In genomic region chr3:11495948-11496557, GRCh38 we compare ENCODE assay signal across 17 cellular contexts.
DNase-seq lines count a peak whose midpoint lies in the region; ATAC-seq and TF ChIP-seq lines count a peak whose summit lies in the region.
"Had no signal": no experiment of that assay in that cellular context is flagged by ENCODE, and none has a peak within 500 bp of the region (broad histone marks: within the 10 kb centered on the region; RNA-seq: fewer than 3 reads in every experiment).

No MANE protein-coding gene starts in this region.

- H3K4me1 Mint-ChIP-seq in osteocyte (ENCODE audit: unreplicated experiment) = peaks cover 43% of the 10 kb centered on the region
- H3K4me1 Mint-ChIP-seq: activated CD4-positive, alpha-beta T cell treated with anti-CD3 and anti-CD28 coated beads for 36 hours had no signal

- 56 to 60% methylated on average over 11 of the region's 11 CpGs for WGBS in testis, 2 donors

- no peaks in the 10 kb centered on the region for H3K4me1 ChIP-seq in testis
- H3K4me1 ChIP-seq: BLaER1 had no signal

- TF ChIP-seq CTCF in osteocyte (IDR thresholded peaks at IDR 0.05) (no peak), testis (IDR thresholded peaks at IDR 0.05) (no peak)

- no peaks in the 10 kb centered on the region for H3K9me3 ChIP-seq in testis

- peaks cover 6% of the 10 kb centered on the region for H3K9me3 Mint-ChIP-seq in osteocyte (ENCODE audit: unreplicated experiment)

- no peaks in the 10 kb centered on the region for H3K36me3 ChIP-seq in testis (ENCODE audit: low read depth, missing control alignments)

- ATAC-seq in GM18502 (IDR thresholded peaks at IDR 0.05; ENCODE audit: poor library complexity, unreplicated experiment) = no peak
- ATAC-seq: activated CD4-positive, alpha-beta T cell treated with anti-CD3 and anti-CD28 coated beads for 36 hours; SK-N-SH treated with all-trans-retinoic acid at 6 μM for 48 hours had no signal

- H3K36me3 Mint-ChIP-seq in osteocyte (ENCODE audit: unreplicated experiment) = peaks cover 5% of the 10 kb centered on the region

- no peak for TF ChIP-seq POLR2A in testis (IDR thresholded peaks at IDR 0.05)

- peak; percentile 65 for DNase-seq in M059J (ENCODE audit: low read depth)
- peak; percentile 59 for DNase-seq in brain pericyte (ENCODE audit: low read depth, low spot score)
- DNase-seq in iPS-NIHi11 (ENCODE audit: low spot score) = peak; percentile 58
- DNase-seq in osteocyte (ENCODE audit: extremely low spot score, unreplicated experiment) = no peak
- DNase-seq in HCEC 1CT = no peak
- no peak for DNase-seq in testis
- no peak for DNase-seq in NCI-H82 (lab: John Stamatoyannopoulos, UW)
- DNase-seq: activated CD4-positive, alpha-beta T cell treated with anti-CD3 and anti-CD28 coated beads for 36 hours; caudate nucleus; EL; KBM-7; NCI-H1436; NCI-H524 treated with DMSO at 0.1 percent for 48 hours had no signal

- H3K27me3 ChIP-seq in testis = no peaks in the 10 kb centered on the region
- H3K27me3 ChIP-seq: BLaER1 had no signal

- H3K4me3 ChIP-seq in testis = no peak overlapping the region
- H3K4me3 ChIP-seq: BLaER1 had no signal

- no peak overlapping the region for H3K4me3 Mint-ChIP-seq in osteocyte (ENCODE audit: unreplicated experiment)
- H3K4me3 Mint-ChIP-seq: activated CD4-positive, alpha-beta T cell treated with anti-CD3 and anti-CD28 coated beads for 36 hours; stimulated activated naive CD8-positive, alpha-beta T cell treated with anti-CD3 and anti-CD28 coated beads, Interleukin-15, Interleukin-2, amounts not matched to agents 100 ng/mL and 50 ng/mL, for 24 hours had no signal

- H3K27ac ChIP-seq in testis = no peak overlapping the region
- H3K27ac ChIP-seq: BLaER1 had no signal

- H3K27ac Mint-ChIP-seq in osteocyte (ENCODE audit: unreplicated experiment) = peak overlapping the region; percentile 86
- H3K27ac Mint-ChIP-seq: activated CD4-positive, alpha-beta T cell treated with anti-CD3 and anti-CD28 coated beads for 36 hours; stimulated activated naive CD8-positive, alpha-beta T cell treated with anti-CD3 and anti-CD28 coated beads, Interleukin-15, Interleukin-2, amounts not matched to agents 100 ng/mL and 50 ng/mL, for 24 hours had no signal

- no peaks in the 10 kb centered on the region for H3K27me3 Mint-ChIP-seq in osteocyte (ENCODE audit: unreplicated experiment)
- H3K27me3 Mint-ChIP-seq: activated CD4-positive, alpha-beta T cell treated with anti-CD3 and anti-CD28 coated beads for 36 hours; stimulated activated naive CD8-positive, alpha-beta T cell treated with anti-CD3 and anti-CD28 coated beads, Interleukin-15, Interleukin-2, amounts not matched to agents 100 ng/mL and 50 ng/mL, for 24 hours had no signal

- intact Hi-C loops in testis (cut with DNase I; ENCODE audit: low total_unique reads) = no loop called here

Comparison
In these comparisons a context has a peak if more than half of its experiments do, and no peak if none do; other contexts are left out.
1. DNase-seq: peak in M059J (single experiment), brain pericyte (single experiment) and iPS-NIHi11 (single experiment); none in osteocyte (single experiment), HCEC 1CT (single experiment), testis (single experiment) and NCI-H82 (single experiment).